14 cellular contexts compared by ENCODE assay signal in genomic region chr14:90583916-90584605, GRCh38.
DNase-seq lines count a peak whose midpoint lies in the region; ATAC-seq and TF ChIP-seq lines count a peak whose summit lies in the region.
"Had no signal": no experiment of that assay in that cellular context is flagged by ENCODE, and none has a peak within 500 bp of the region (broad histone marks: within the 10 kb centered on the region; RNA-seq: fewer than 3 reads in every experiment).

No MANE protein-coding gene starts in this region.

- H3K4me1 ChIP-seq in heart right ventricle (peaks cover 2 to 27% (median 11%) of the 10 kb centered on the region in 9 donors), psoas muscle (peaks cover 18% of the 10 kb centered on the region)
- H3K4me1 ChIP-seq: HAP-1 had no signal

- ATAC-seq in heart right ventricle: peak in 1 of 8 donors; percentile 32
- no peak for ATAC-seq in Right ventricle myocardium superior (ENCODE audit: poor library complexity)
- no peak for ATAC-seq in GM21528 (IDR thresholded peaks at IDR 0.05; ENCODE audit: low FRiP score, unreplicated experiment)
- no peak for ATAC-seq in psoas muscle

- H3K9me3 Mint-ChIP-seq in chondrocyte (ENCODE audit: low read depth): no peaks in the 10 kb centered on the region
- H3K9me3 Mint-ChIP-seq: CD4-positive, alpha-beta memory T cell had no signal

- H3K4me3 ChIP-seq in heart right ventricle: no peak overlapping the region
- H3K4me3 ChIP-seq in psoas muscle: no peak overlapping the region
- H3K4me3 ChIP-seq: HAP-1 had no signal

- no peak overlapping the region for H3K4me3 Mint-ChIP-seq in chondrocyte (ENCODE audit: unreplicated experiment)
- H3K4me3 Mint-ChIP-seq: CD4-positive, alpha-beta memory T cell had no signal

- H3K36me3 Mint-ChIP-seq in chondrocyte (ENCODE audit: low read depth): peaks cover 6% of the 10 kb centered on the region
- H3K36me3 Mint-ChIP-seq: CD4-positive, alpha-beta memory T cell had no signal

- no peak for TF ChIP-seq CTCF in heart right ventricle (IDR thresholded peaks at IDR 0.05)
- no peak for TF ChIP-seq CTCF in chondrocyte (IDR thresholded peaks at IDR 0.05)
- TF ChIP-seq CTCF in psoas muscle (IDR thresholded peaks at IDR 0.05): no peak

- no peaks in the 10 kb centered on the region for H3K9me3 ChIP-seq in heart right ventricle
- H3K9me3 ChIP-seq in psoas muscle: no peaks in the 10 kb centered on the region
- H3K9me3 ChIP-seq: BE2C, HAP-1 had no signal

- intact Hi-C loops in heart right ventricle (cut with DNase I) (no loop called here), Right ventricle myocardium superior (cut with DNase I) (no loop called here), psoas muscle (cut with DNase I) (no loop called here)

- H3K27ac Mint-ChIP-seq in chondrocyte (ENCODE audit: unreplicated experiment): no peak overlapping the region
- H3K27ac Mint-ChIP-seq: CD4-positive, alpha-beta memory T cell had no signal

- H3K4me1 Mint-ChIP-seq in chondrocyte (ENCODE audit: low read depth): no peaks in the 10 kb centered on the region
- H3K4me1 Mint-ChIP-seq: CD4-positive, alpha-beta memory T cell had no signal

- no peaks in the 10 kb centered on the region for H3K27me3 Mint-ChIP-seq in chondrocyte (ENCODE audit: low read depth)
- H3K27me3 Mint-ChIP-seq: CD4-positive, alpha-beta memory T cell had no signal

- H3K27me3 ChIP-seq in heart right ventricle: no peaks in the 10 kb centered on the region
- no peaks in the 10 kb centered on the region for H3K27me3 ChIP-seq in psoas muscle (ENCODE audit: insufficient read depth in 3 of 3, low read length in 2 of 3)
- H3K27me3 ChIP-seq: BE2C had no signal

- H3K36me3 ChIP-seq in heart right ventricle (peaks cover 0 to 36% (median 3%) of the 10 kb centered on the region in 9 donors), psoas muscle (ENCODE audit: insufficient read depth in 1 of 2, low read depth in 1 of 2) (peaks cover 0 to 14% of the 10 kb centered on the region in 2 donors)
- H3K36me3 ChIP-seq: BE2C, HAP-1 had no signal

- WGBS in heart right ventricle, 2 donors: 90% methylated on average over 12 of the region's 12 CpGs
- WGBS in psoas muscle, 3 donors: 85 to 96% (median 89%) methylated on average over 12 of the region's 12 CpGs

- DNase-seq in heart right ventricle (no peak), Right ventricle myocardium superior (no peak), chondrocyte (ENCODE audit: low spot score) (peak; percentile 74), mesenteric fat pad (ENCODE audit: low spot score) (peak; percentile 76), psoas muscle (no peak), DMS53 (lab: John Stamatoyannopoulos, UW) (no peak)
- DNase-seq: BE2C; CD4-positive, alpha-beta memory T cell; DND-41; GDM1; GOT3 had no signal

- H3K27ac ChIP-seq in heart right ventricle (peak overlapping the region in 8 of 10 donors; percentile 31 to 62 (median 50)), psoas muscle (no peak overlapping the region)
- H3K27ac ChIP-seq: C4-2B had no signal

Comparison
In these comparisons a context has a peak if more than half of its experiments do, and no peak if none do; other contexts are left out.
1. DNase-seq: peak in chondrocyte (single experiment) and mesenteric fat pad (single experiment); none in heart right ventricle (0 of 2), Right ventricle myocardium superior (single experiment), psoas muscle (0 of 2) and DMS53 (single experiment).